In genomic region chr15:73382131-73382530, GRCh38 we compare ENCODE assay signal across 26 cellular contexts. TPM values are rescaled to one million over a fixed set of nuclear protein-coding genes. Genes with fewer than 3 reads are reported as not detected.
A peak's percentile ranks its signal among the peaks of the same experiment; 100 is the strongest.
DNase-seq lines count a peak whose midpoint lies in the region; ATAC-seq, FAIRE-seq and TF ChIP-seq lines count a peak whose summit lies in the region.
"Had no signal": no experiment of that assay in that cellular context is flagged by ENCODE, and none has a peak within 500 bp of the region (broad histone marks: within the 10 kb centered on the region; RNA-seq: fewer than 3 reads in every experiment).

No MANE protein-coding gene starts in this region.

- no peak overlapping the region for H4K5ac ChIP-seq in mesendoderm (ENCODE audit: low read length)

- no peak for TF ChIP-seq POLR2A in sigmoid colon (IDR thresholded peaks at IDR 0.05)

- intact Hi-C loops in sigmoid colon (cut with DNase I) = no loop called here

- H3K27me3 ChIP-seq in mesendoderm (ENCODE audit: insufficient read depth, low read length, poor library complexity) = no peaks in the 10 kb centered on the region
- peaks cover 0 to 4% (median 0%) of the 10 kb centered on the region in 3 donors for H3K27me3 ChIP-seq in sigmoid colon
- H3K27me3 ChIP-seq: BLaER1 treated with 17β-estradiol and CSF1 and Interleukin-3, amounts not matched to agents 10 nM and 100 nM had no signal

- no peak overlapping the region for H3K23ac ChIP-seq in mesendoderm (ENCODE audit: low read length)

- H3K36me3 ChIP-seq in mesendoderm (ENCODE audit: control insufficient read depth, insufficient read depth, low read length) = no peaks in the 10 kb centered on the region
- H3K36me3 ChIP-seq in sigmoid colon = no peaks in the 10 kb centered on the region
- H3K36me3 ChIP-seq: BE2C; BLaER1 treated with 17β-estradiol and CSF1 and Interleukin-3, amounts not matched to agents 10 nM and 100 nM had no signal

- H3K18ac ChIP-seq in mesendoderm (ENCODE audit: low read length) = no peak overlapping the region

- H3K4me3 ChIP-seq in mesendoderm (ENCODE audit: low read length) = no peak overlapping the region
- H3K4me3 ChIP-seq in sigmoid colon = no peak overlapping the region
- H3K4me3 ChIP-seq: A549; BLaER1 treated with 17β-estradiol and CSF1 and Interleukin-3, amounts not matched to agents 10 nM and 100 nM; GM12878; GM23248 had no signal

- H3K9me3 ChIP-seq in sigmoid colon = peaks cover 0 to 2% (median 0%) of the 10 kb centered on the region in 4 donors
- H3K9me3 ChIP-seq: BE2C had no signal

- no peaks in the 10 kb centered on the region for H3K79me1 ChIP-seq in mesendoderm (ENCODE audit: low read length)

- no peaks in the 10 kb centered on the region for H3K4me1 ChIP-seq in mesendoderm (ENCODE audit: control insufficient read depth, low read depth, low read length)
- H3K4me1 ChIP-seq in sigmoid colon = no peaks in the 10 kb centered on the region
- H3K4me1 ChIP-seq: A549, BE2C had no signal

- ATAC-seq in GM19467 (IDR thresholded peaks at IDR 0.05; ENCODE audit: unreplicated experiment) = no peak
- no peak for ATAC-seq in GM18909 (IDR thresholded peaks at IDR 0.05; ENCODE audit: poor library complexity, unreplicated experiment)
- ATAC-seq: A549, GM12878 had no signal

- no peaks in the 10 kb centered on the region for H3K79me2 ChIP-seq in mesendoderm (ENCODE audit: control insufficient read depth, insufficient read depth, low read length)

- DNase-seq in HTR-8/SVneo (ENCODE audit: insufficient read length, low spot score) (no peak), glomerular visceral epithelial cell (ENCODE audit: extremely low spot score) (peak; percentile 46), mesendoderm (peak; percentile 61), sigmoid colon (peak; percentile 6)
- no peak for DNase-seq in activated CD8-positive, alpha-beta memory T cell treated with anti-CD3 and anti-CD28 coated beads, Interleukin-2, amount 50 U/mL, for 48 hours
- DNase-seq: 8988T; ACHN; AML-193; BE2C; CD4-positive, alpha-beta T cell; CD8-positive, alpha-beta memory T cell; DMS 273 treated with DMSO at 0.1 percent for 48 hours; DMS79; EL; GDM1; GM23248; H7; HCEC 1CT had no signal

- H3K56ac ChIP-seq in mesendoderm (ENCODE audit: low read length) = no peak overlapping the region

- no CpG with 5 or more reads among the region's 8 CpGs for WGBS in mesendoderm (ENCODE audit: extremely low coverage, insufficient coverage, low lambda C conversion rate)
- 92 to 94% methylated on average over 8 of the region's 8 CpGs for WGBS in sigmoid colon, 2 donors

- no peak overlapping the region for H2BK15ac ChIP-seq in mesendoderm (replicated peaks; ENCODE audit: low read depth)

- no peak overlapping the region for H2AK5ac ChIP-seq in mesendoderm (ENCODE audit: low read length)

- no peak overlapping the region for H3K4me2 ChIP-seq in mesendoderm (ENCODE audit: low read length)
- H3K4me2 ChIP-seq: A549; BLaER1 treated with 17β-estradiol and CSF1 and Interleukin-3, amounts not matched to agents 10 nM and 100 nM had no signal

- H2BK5ac ChIP-seq in mesendoderm (ENCODE audit: low read length) = no peak overlapping the region

- no peak for TF ChIP-seq EP300 in sigmoid colon (IDR thresholded peaks at IDR 0.05)

- no peak overlapping the region for H3K4ac ChIP-seq in mesendoderm (ENCODE audit: low read depth, low read length)

- H4K8ac ChIP-seq in mesendoderm (ENCODE audit: low read depth, low read length) = no peak overlapping the region

- H3K27ac ChIP-seq in mesendoderm (ENCODE audit: low read depth, low read length) (no peak overlapping the region), sigmoid colon (no peak overlapping the region)
- H3K27ac ChIP-seq: A549; BLaER1 treated with 17β-estradiol and CSF1 and Interleukin-3, amounts not matched to agents 10 nM and 100 nM; GM23248 had no signal

- TF ChIP-seq CTCF in sigmoid colon (IDR thresholded peaks at IDR 0.05) = no peak

- peak; percentile 98 for FAIRE-seq in HTR-8/SVneo (lab: Jason Lieb, UNC)
- FAIRE-seq: A549, D721Med, GM12878, H1 had no signal

- H2BK120ac ChIP-seq in mesendoderm (ENCODE audit: low read depth, low read length) = no peak overlapping the region

- H3K9ac ChIP-seq in mesendoderm (ENCODE audit: low read length) = no peak overlapping the region
- H3K9ac ChIP-seq: BLaER1 treated with 17β-estradiol and CSF1 and Interleukin-3, amounts not matched to agents 10 nM and 100 nM; GM23248 had no signal

RNA-seq across cellular contexts. Expression of gene HCN4, which starts 13.4 kb away (rescaled TPM):
- polyA plus RNA-seq in mesendoderm (2013, experiment 1 of 2) = 2.8 TPM
- 2.9 TPM for polyA plus RNA-seq in mesendoderm (2013, experiment 2 of 2)
- total RNA-seq in sigmoid colon = not detected
- polyA plus RNA-seq in sigmoid colon = under 1 TPM in 2 of 3 donors, not detected in 1; under 0.01 to 0.04 TPM
- total RNA-seq: CD4-positive, alpha-beta T cell; GM23248 had no signal
- polyA plus RNA-seq: CD14-positive monocyte; CD8-positive, alpha-beta memory T cell had no signal

Comparison
In these comparisons a context has a peak if more than half of its experiments do, and no peak if none do; other contexts are left out.
1. DNase-seq: peak in glomerular visceral epithelial cell (single experiment), mesendoderm (single experiment) and sigmoid colon (single experiment); none in HTR-8/SVneo (single experiment) and activated CD8-positive, alpha-beta memory T cell treated with anti-CD3 and anti-CD28 coated beads, Interleukin-2, amount 50 U/mL, for 48 hours (single experiment).